8 cellular contexts compared by ENCODE assay signal in genomic region chr3:167406876-167407492, GRCh38. TPM values are rescaled to one million over a fixed set of nuclear protein-coding genes. Genes with fewer than 3 reads are reported as not detected.
DNase-seq lines count a peak whose midpoint lies in the region; ATAC-seq lines count a peak whose summit lies in the region.

No MANE protein-coding gene starts in this region.

- H3K9ac ChIP-seq in NT2/D1 (ENCODE audit: insufficient read length, low read depth): no peak overlapping the region

- H3K4me1 ChIP-seq in NT2/D1 (ENCODE audit: insufficient read depth, insufficient read length): no peaks in the 10 kb centered on the region

- no peaks in the 10 kb centered on the region for H3K27me3 ChIP-seq in NT2/D1 (ENCODE audit: insufficient read depth, insufficient read length)

- no peak for ATAC-seq in HG02798 (IDR thresholded peaks at IDR 0.05; ENCODE audit: poor library complexity, unreplicated experiment)

- H3K36me3 ChIP-seq in NT2/D1 (ENCODE audit: insufficient read depth, insufficient read length, low read length): no peaks in the 10 kb centered on the region

- no peak overlapping the region for H3K4me3 ChIP-seq in NT2/D1 (ENCODE audit: insufficient read length, low read depth)

- H3K9me3 ChIP-seq in NT2/D1 (ENCODE audit: insufficient read depth, low read length): no peaks in the 10 kb centered on the region

- DNase-seq in ELR (ENCODE audit: low read depth) (peak; percentile 74), HT-29 (ENCODE audit: low spot score) (peak; percentile 70), NT2/D1 (ENCODE audit: low read depth, low spot score) (peak; percentile 78), ecto neural progenitor cell (ENCODE audit: low spot score) (peak; percentile 55), medulla oblongata (ENCODE audit: extremely low spot score) (peak; percentile 89)
- DNase-seq in stimulated activated naive CD4-positive, alpha-beta T cell (lab: John Stamatoyannopoulos, UW): no peak
- no peak for DNase-seq in activated CD8-positive, alpha-beta memory T cell treated with anti-CD3 and anti-CD28 coated beads, Interleukin-2, amount 50 U/mL, for 4 hours

RNA-seq across cellular contexts. Expression of gene ZBBX, which starts 26.9 kb away (rescaled TPM):
- not detected in 2 replicates for total RNA-seq in HT-29 (2014; rRNA removed; shearing (Covaris generic))

Comparison
In these comparisons a context has a peak if more than half of its experiments do, and no peak if none do; other contexts are left out.
1. DNase-seq: peak in ELR (single experiment), HT-29 (single experiment), NT2/D1 (single experiment), ecto neural progenitor cell (single experiment) and medulla oblongata (single experiment); none in stimulated activated naive CD4-positive, alpha-beta T cell (0 of 6) and activated CD8-positive, alpha-beta memory T cell treated with anti-CD3 and anti-CD28 coated beads, Interleukin-2, amount 50 U/mL, for 4 hours (single experiment).